8 cellular contexts compared by ENCODE assay signal in genomic region chr9:36487482-36488321, GRCh38.
DNase-seq lines count a peak whose midpoint lies in the region; ATAC-seq and TF ChIP-seq lines count a peak whose summit lies in the region.

No MANE protein-coding gene starts in this region.

- peak overlapping the region; percentile 69 for H3K9ac ChIP-seq in trophoblast cell (ENCODE audit: low read length)

- POLR2A ChIA-PET in activated naive CD8-positive, alpha-beta T cell treated with anti-CD3 and anti-CD28 coated beads, Interleukin-2, amount 10 ng/mL, durations not matched to agents 7 days and 5 days (lab: Charles Lee) = interaction anchor here (0.6 to 5.9 kb wide), 15 partner anchors 8 to 230 kb away, joined by 3 to 60 read pairs (median 6); partner anchors contain the start of gene RNF38

- peak overlapping the region; percentile 90 for H3K14ac ChIP-seq in trophoblast cell (ENCODE audit: low read length)

- peak overlapping the region; percentile 24 for H2AFZ ChIP-seq in trophoblast cell (ENCODE audit: insufficient read depth, low read length, poor library complexity)

- peaks cover 12% of the 10 kb centered on the region for H3K36me3 Mint-ChIP-seq in activated naive CD8-positive, alpha-beta T cell treated with anti-CD3 and anti-CD28 coated beads, Interleukin-2, amount 10 ng/mL, durations not matched to agents 7 days and 5 days

- intact Hi-C loops in Right ventricle myocardium superior (cut with DNase I) = loop anchor here (5.0 kb wide), 1 partner anchor 80 kb away; no protein-coding TSS in a partner anchor

- peak overlapping the region; percentile 94 for H4K8ac ChIP-seq in trophoblast cell (ENCODE audit: low read depth, low read length)

- WGBS in trophoblast cell (ENCODE audit: extremely low coverage, insufficient coverage, insufficient read length) = no CpG with 5 or more reads among the region's 93 CpGs
- WGBS in tibial nerve, 2 donors = 0% methylated on average over 11 to 23 of the region's 93 CpGs

- TF ChIP-seq CTCF in GM12864 (IDR thresholded peaks at IDR 0.05; ENCODE audit: low read depth, low read length, missing control alignments) (peak; percentile 17), tibial nerve (IDR thresholded peaks at IDR 0.05) (peak in 3 of 5 experiments; percentile 25 to 66 (median 61))

- H4K91ac ChIP-seq in trophoblast cell (ENCODE audit: low read depth, low read length) = peak overlapping the region; percentile 89

- no peaks in the 10 kb centered on the region for H3K27me3 Mint-ChIP-seq in activated naive CD8-positive, alpha-beta T cell treated with anti-CD3 and anti-CD28 coated beads, Interleukin-2, amount 10 ng/mL, durations not matched to agents 7 days and 5 days

- H3K4me3 ChIP-seq in GM12864 (ENCODE audit: low read depth, low read length) = peak overlapping the region; percentile 99
- peak overlapping the region; percentile 81 for H3K4me3 ChIP-seq in trophoblast cell (ENCODE audit: low read depth, low read length)
- H3K4me3 ChIP-seq in tibial nerve = peak overlapping the region; percentile 56 to 92 (median 70)

- peak in 1 of 2 donors; percentile 79 for TF ChIP-seq EP300 in tibial nerve (IDR thresholded peaks at IDR 0.05)

- peak; percentile 64 for DNase-seq in GM12864 (ENCODE audit: low read depth)
- peak; percentile 93 for DNase-seq in NCI-H1092 treated with DMSO at 0.1 percent for 48 hours (lab: John Stamatoyannopoulos, UW)
- peak; percentile 91 for DNase-seq in SKM-1 treated with dmso at 0.1 percent for 144 hours (lab: John Stamatoyannopoulos, UW; ENCODE audit: unreplicated experiment)
- DNase-seq in activated naive CD8-positive, alpha-beta T cell treated with anti-CD3 and anti-CD28 coated beads, Interleukin-2, amount 10 ng/mL, durations not matched to agents 7 days and 5 days = peak; percentile 94
- DNase-seq in Right ventricle myocardium superior = peak; percentile 95
- peak; percentile 86 to 93 for DNase-seq in trophoblast cell
- peak; percentile 66 to 77 for DNase-seq in tibial nerve (ENCODE audit: low spot score in 2 of 2)

- H3K4me3 Mint-ChIP-seq in activated naive CD8-positive, alpha-beta T cell treated with anti-CD3 and anti-CD28 coated beads, Interleukin-2, amount 10 ng/mL, durations not matched to agents 7 days and 5 days = peak overlapping the region; percentile 90

- H3K79me2 ChIP-seq in trophoblast cell (ENCODE audit: control insufficient read depth, insufficient read depth, low read length, poor library complexity) = peaks cover 19% of the 10 kb centered on the region

- no peak overlapping the region for H3K23ac ChIP-seq in trophoblast cell (ENCODE audit: low read length)

- H3K27ac ChIP-seq in trophoblast cell (ENCODE audit: low read depth, low read length) (peak overlapping the region; percentile 75), tibial nerve (peak overlapping the region; percentile 94 to 98 (median 96))

- H3K27me3 ChIP-seq in trophoblast cell (ENCODE audit: insufficient read depth, low read length) (no peaks in the 10 kb centered on the region), tibial nerve (no peaks in the 10 kb centered on the region)

- H3K79me1 ChIP-seq in trophoblast cell (ENCODE audit: low read length) = peaks cover 13% of the 10 kb centered on the region

- H4K12ac ChIP-seq in trophoblast cell (ENCODE audit: low read depth, low read length) = peak overlapping the region; percentile 49

- H3K4me2 ChIP-seq in trophoblast cell (ENCODE audit: low read length) = peak overlapping the region; percentile 98

- H3K9me3 Mint-ChIP-seq in activated naive CD8-positive, alpha-beta T cell treated with anti-CD3 and anti-CD28 coated beads, Interleukin-2, amount 10 ng/mL, durations not matched to agents 7 days and 5 days = no peaks in the 10 kb centered on the region

- peak overlapping the region; percentile 94 for H3K18ac ChIP-seq in trophoblast cell (ENCODE audit: low read length)

- peak; percentile 60 to 78 for TF ChIP-seq POLR2A in tibial nerve (IDR thresholded peaks at IDR 0.05)

- peak overlapping the region; percentile 2 for H2BK120ac ChIP-seq in trophoblast cell (ENCODE audit: insufficient read depth, low read length, poor library complexity)

- peak overlapping the region; percentile 2 for H2BK5ac ChIP-seq in trophoblast cell (ENCODE audit: low read depth, low read length, poor library complexity)

- H3K27ac Mint-ChIP-seq in activated naive CD8-positive, alpha-beta T cell treated with anti-CD3 and anti-CD28 coated beads, Interleukin-2, amount 10 ng/mL, durations not matched to agents 7 days and 5 days = peak overlapping the region; percentile 98

- peak overlapping the region; percentile 18 for H2BK12ac ChIP-seq in trophoblast cell (ENCODE audit: low read length)

- ATAC-seq in HG02623 (IDR thresholded peaks at IDR 0.05; ENCODE audit: unreplicated experiment) (peak; percentile 86), Right ventricle myocardium superior (ENCODE audit: poor library complexity) (peak; percentile 98)
- peak; percentile 95 for ATAC-seq in activated naive CD8-positive, alpha-beta T cell treated with anti-CD3 and anti-CD28 coated beads, Interleukin-2, amount 10 ng/mL, durations not matched to agents 7 days and 5 days (ENCODE audit: low read depth)

- no peaks in the 10 kb centered on the region for H3K36me3 ChIP-seq in trophoblast cell (ENCODE audit: control insufficient read depth in 1 of 2, insufficient read depth in 2 of 2, low read length in 2 of 2)
- H3K36me3 ChIP-seq in tibial nerve = no peaks in the 10 kb centered on the region

- no peak overlapping the region for H2AK5ac ChIP-seq in trophoblast cell (ENCODE audit: low read length)

- H3K4me1 Mint-ChIP-seq in activated naive CD8-positive, alpha-beta T cell treated with anti-CD3 and anti-CD28 coated beads, Interleukin-2, amount 10 ng/mL, durations not matched to agents 7 days and 5 days = peaks cover 44% of the 10 kb centered on the region

- H3K4ac ChIP-seq in trophoblast cell (ENCODE audit: low read depth, low read length) = peak overlapping the region; percentile 52

- H3K4me1 ChIP-seq in trophoblast cell (ENCODE audit: control insufficient read depth in 1 of 2, insufficient read depth in 2 of 2, low read length in 2 of 2) = peaks cover 8 to 11% of the 10 kb centered on the region in 2 experiments
- peaks cover 2 to 49% (median 14%) of the 10 kb centered on the region in 4 donors for H3K4me1 ChIP-seq in tibial nerve

- no peaks in the 10 kb centered on the region for H3K9me3 ChIP-seq in trophoblast cell (ENCODE audit: insufficient read depth, low read depth, low read length)
- H3K9me3 ChIP-seq in tibial nerve = no peaks in the 10 kb centered on the region

Comparison
In these comparisons a context has a peak if more than half of its experiments do, and no peak if none do; other contexts are left out.
1. Peak in every context shown above with its lines: DNase-seq, ATAC-seq, H3K4me3 ChIP-seq and H3K27ac ChIP-seq.